9 cellular contexts compared by ENCODE assay signal in the genomic region with DNA sequence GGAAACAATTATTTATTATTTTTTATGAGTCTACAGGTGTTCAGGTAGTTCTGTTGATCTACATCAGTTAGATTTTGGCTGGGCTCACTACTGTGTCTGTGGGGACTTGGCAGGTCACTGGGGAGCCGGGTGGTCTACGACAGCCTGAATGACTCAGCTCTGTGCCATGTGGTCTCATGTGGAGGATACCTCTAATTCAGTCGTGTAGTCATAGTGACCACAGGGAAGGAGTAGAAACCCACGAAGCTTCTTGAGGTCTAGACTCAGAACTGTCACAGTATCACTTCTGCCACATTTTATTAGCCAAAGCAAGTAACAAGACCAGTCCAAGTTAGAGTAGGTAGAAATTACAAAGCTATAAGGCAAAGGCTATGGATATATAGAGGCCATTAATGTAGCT.
A peak's percentile ranks its signal among the peaks of the same experiment; 100 is the strongest.
DNase-seq lines count a peak whose midpoint lies in the region; ATAC-seq and TF ChIP-seq lines count a peak whose summit lies in the region.
"Had no signal": no experiment of that assay in that cellular context is flagged by ENCODE, and none has a peak within 500 bp of the region (broad histone marks: within the 10 kb centered on the region; RNA-seq: fewer than 3 reads in every experiment).

No MANE protein-coding gene starts in this region.

- intact Hi-C loops in ovary (cut with DNase I): loop anchor here in 2 of 4 donors (5.0 to 10.0 kb wide), 3 partner anchors 56 to 179 kb away; no protein-coding TSS in a partner anchor

- no peaks in the 10 kb centered on the region for H3K36me3 ChIP-seq in mesenchymal stem cell (ENCODE audit: control insufficient read depth in 1 of 2, insufficient read depth in 2 of 2, low read depth in 1 of 2, low read length in 2 of 2)
- H3K36me3 ChIP-seq in ovary: no peaks in the 10 kb centered on the region

- no peak overlapping the region for H2AK5ac ChIP-seq in mesenchymal stem cell (ENCODE audit: low read length, severe bottlenecking)

- no peaks in the 10 kb centered on the region for H3K79me1 ChIP-seq in mesenchymal stem cell (replicated peaks; ENCODE audit: low read length, poor library complexity, severe bottlenecking)

- H3K27me3 Mint-ChIP-seq in osteocyte (ENCODE audit: unreplicated experiment): no peaks in the 10 kb centered on the region

- H3K4me2 ChIP-seq in mesenchymal stem cell (ENCODE audit: low read length, poor library complexity, severe bottlenecking): no peak overlapping the region

- no peak overlapping the region for H3K9ac ChIP-seq in mesenchymal stem cell (ENCODE audit: low read length)

- WGBS in mesenchymal stem cell: 37% methylated on average over 3 of the region's 4 CpGs
- 63 to 70% (median 67%) methylated on average over 4 of the region's 4 CpGs for WGBS in ovary, 3 donors

- no peak for TF ChIP-seq POLR2A in ovary (IDR thresholded peaks at IDR 0.05)

- H3K23ac ChIP-seq in mesenchymal stem cell (ENCODE audit: low read length in 2 of 2): no peak overlapping the region

- no peak overlapping the region for H3K4ac ChIP-seq in mesenchymal stem cell (ENCODE audit: low read depth in 1 of 2, low read length in 2 of 2)

- no peak overlapping the region for H3K27ac ChIP-seq in mesenchymal stem cell (ENCODE audit: low read length, poor library complexity, severe bottlenecking)
- no peak overlapping the region for H3K27ac ChIP-seq in ovary

- no peak overlapping the region for H2BK120ac ChIP-seq in mesenchymal stem cell (ENCODE audit: low read depth, low read length)

- H3K9me3 ChIP-seq in mesenchymal stem cell (ENCODE audit: control insufficient read depth, low read length) (no peaks in the 10 kb centered on the region), ovary (no peaks in the 10 kb centered on the region)

- no peak overlapping the region for H2BK5ac ChIP-seq in mesenchymal stem cell (ENCODE audit: low read depth, low read length, poor library complexity, severe bottlenecking)

- H4K91ac ChIP-seq in mesenchymal stem cell (ENCODE audit: low read length): no peak overlapping the region

- peaks cover 30% of the 10 kb centered on the region for H3K4me1 Mint-ChIP-seq in osteocyte (ENCODE audit: unreplicated experiment)

- TF ChIP-seq EP300 in ovary (IDR thresholded peaks at IDR 0.05): no peak

- peaks cover 2% of the 10 kb centered on the region for H3K4me1 ChIP-seq in mesenchymal stem cell (ENCODE audit: control insufficient read depth, insufficient read depth, low read depth, low read length)
- peaks cover 1% of the 10 kb centered on the region for H3K4me1 ChIP-seq in ovary (ENCODE audit: insufficient read depth)

- H3K18ac ChIP-seq in mesenchymal stem cell (ENCODE audit: low read depth in 1 of 2, low read length in 2 of 2): peak overlapping the region in 1 of 2 experiments; percentile 54

- no peaks in the 10 kb centered on the region for H3K36me3 Mint-ChIP-seq in osteocyte (ENCODE audit: unreplicated experiment)

- peak; percentile 93 for ATAC-seq in GM18873 (IDR thresholded peaks at IDR 0.05; ENCODE audit: low FRiP score, unreplicated experiment)
- ATAC-seq in HG02571 (IDR thresholded peaks at IDR 0.05; ENCODE audit: unreplicated experiment): peak; percentile 82

- no peak overlapping the region for H3K4me3 Mint-ChIP-seq in osteocyte (ENCODE audit: unreplicated experiment)

- H3K14ac ChIP-seq in mesenchymal stem cell (ENCODE audit: low read length in 2 of 2): no peak overlapping the region

- H2BK15ac ChIP-seq in mesenchymal stem cell (ENCODE audit: low read depth, poor library complexity, severe bottlenecking): no peak overlapping the region

- H3K27me3 ChIP-seq in mesenchymal stem cell (ENCODE audit: control insufficient read depth in 1 of 2, insufficient read depth in 1 of 2, low read length in 2 of 2): no peaks in the 10 kb centered on the region
- no peaks in the 10 kb centered on the region for H3K27me3 ChIP-seq in ovary

- no peak overlapping the region for H4K8ac ChIP-seq in mesenchymal stem cell (ENCODE audit: low read length)

- DNase-seq in HT1080 (ENCODE audit: low read depth) (peak; percentile 65), mesenchymal stem cell (peak; percentile 64), osteocyte (ENCODE audit: extremely low spot score, unreplicated experiment) (no peak), ovary (no peak), inferior parietal cortex (ENCODE audit: extremely low spot score) (no peak)
- DNase-seq in activated T-cell treated with anti-CD3 and anti-CD28 coated beads, Interleukin-2, amount 50 U/mL, for 48 hours: no peak
- DNase-seq: NCI-H2029 treated with DMSO at 0.1 percent for 48 hours had no signal

- no peak overlapping the region for H2AFZ ChIP-seq in mesenchymal stem cell (ENCODE audit: low read depth, low read length)

- H3K9me3 Mint-ChIP-seq in osteocyte (ENCODE audit: unreplicated experiment): peaks cover 3% of the 10 kb centered on the region

- no peak for TF ChIP-seq CTCF in osteocyte (IDR thresholded peaks at IDR 0.05)
- TF ChIP-seq CTCF in ovary (IDR thresholded peaks at IDR 0.05): no peak

- H2BK12ac ChIP-seq in mesenchymal stem cell (ENCODE audit: low read length in 2 of 2): peak overlapping the region in 1 of 2 experiments; percentile 51

- H3K4me3 ChIP-seq in mesenchymal stem cell (ENCODE audit: insufficient read depth in 1 of 2, low read depth in 1 of 2, low read length in 2 of 2) (no peak overlapping the region), ovary (no peak overlapping the region)

- H3K27ac Mint-ChIP-seq in osteocyte (ENCODE audit: unreplicated experiment): no peak overlapping the region

Comparison
In these comparisons a context has a peak if more than half of its experiments do, and no peak if none do; other contexts are left out.
1. DNase-seq: peak in HT1080 (single experiment) and mesenchymal stem cell (single experiment); none in osteocyte (single experiment), activated T-cell treated with anti-CD3 and anti-CD28 coated beads, Interleukin-2, amount 50 U/mL, for 48 hours (0 of 2), ovary (0 of 5) and inferior parietal cortex (single experiment).